Comparison of ENCODE assay signal across 19 cellular contexts in genomic region chr5:431711-432050, GRCh38. TPM values are rescaled to one million over a fixed set of nuclear protein-coding genes. Genes with fewer than 3 reads are reported as not detected.
DNase-seq lines count a peak whose midpoint lies in the region; TF ChIP-seq lines count a peak whose summit lies in the region.
"Had no signal": no experiment of that assay in that cellular context is flagged by ENCODE, and none has a peak within 500 bp of the region (broad histone marks: within the 10 kb centered on the region; RNA-seq: fewer than 3 reads in every experiment).

No MANE protein-coding gene starts in this region.

- H3K4me1 Mint-ChIP-seq in activated naive CD8-positive, alpha-beta T cell (ENCODE audit: low read depth), result peaks cover 3% of the 10 kb centered on the region
- H3K4me1 Mint-ChIP-seq in activated naive CD8-positive, alpha-beta T cell treated with anti-CD3 and anti-CD28 coated beads for 36 hours, result peaks cover 7% of the 10 kb centered on the region
- H3K4me1 Mint-ChIP-seq in endodermal cell (peaks cover 2% of the 10 kb centered on the region), type B pancreatic cell (ENCODE audit: unreplicated experiment) (peaks cover 18% of the 10 kb centered on the region)
- H3K4me1 Mint-ChIP-seq: B cell; CD4-positive, alpha-beta memory T cell had no signal

- H3K9ac ChIP-seq in endodermal cell (ENCODE audit: extremely low read depth, low read length, poor library complexity, severe bottlenecking), result no peak overlapping the region
- H3K9ac ChIP-seq: GM23248 had no signal

- DNase-seq in activated naive CD8-positive, alpha-beta T cell treated with anti-CD3 and anti-CD28 coated beads for 36 hours, result no peak
- DNase-seq in SK-MEL-5 (ENCODE audit: low read depth, low spot score) (peak; percentile 46), endodermal cell (peak; percentile 33), type B pancreatic cell (ENCODE audit: extremely low spot score, unreplicated experiment) (peak; percentile 42), DMS 273 treated with DMSO at 0.1 percent for 48 hours (lab: John Stamatoyannopoulos, UW) (no peak), A673 (ENCODE audit: low spot score) (no peak), HEK293T (ENCODE audit: extremely low spot score) (no peak)
- DNase-seq: DND-41, GF-D8, GM23248, KBM-7, NCI-H1092 treated with DMSO at 0.1 percent for 48 hours, NCI-H187 treated with DMSO at 0.1 percent for 48 hours, NCI-H2171, NCI-H446 treated with DMSO at 0.1 percent for 48 hours, NCI-H774 had no signal

- H3K27ac Mint-ChIP-seq in activated naive CD8-positive, alpha-beta T cell, result peak overlapping the region; percentile 50
- H3K27ac Mint-ChIP-seq in activated naive CD8-positive, alpha-beta T cell treated with anti-CD3 and anti-CD28 coated beads for 36 hours, result no peak overlapping the region
- H3K27ac Mint-ChIP-seq in endodermal cell, result no peak overlapping the region
- no peak overlapping the region for H3K27ac Mint-ChIP-seq in type B pancreatic cell
- H3K27ac Mint-ChIP-seq: B cell; CD4-positive, alpha-beta memory T cell had no signal

- intact Hi-C loops in A673 (cut with micrococcal nuclease; ENCODE audit: unreplicated experiment), result loop anchor here (2.0 to 5.0 kb wide), 2 partner anchors 114 to 243 kb away; no protein-coding TSS in a partner anchor

- H3K36me3 ChIP-seq in endodermal cell (ENCODE audit: control insufficient read depth, insufficient read depth, low read length), result no peaks in the 10 kb centered on the region
- no peaks in the 10 kb centered on the region for H3K36me3 ChIP-seq in A673 (ENCODE audit: insufficient read depth, low read length, poor library complexity, severe bottlenecking)

- POLR2A ChIA-PET in A673 (lab: Charles Lee; ENCODE audit: low non-redundant PET) (no interaction called here), HEK293T (lab: Yijun Ruan, JAX) (interaction anchor here (1.1 to 2.2 kb wide), 2 partner anchors 17 to 115 kb away, joined by 5 to 6 read pairs; no protein-coding TSS in a partner anchor)

- H3K4me3 Mint-ChIP-seq in activated naive CD8-positive, alpha-beta T cell, result no peak overlapping the region
- H3K4me3 Mint-ChIP-seq in activated naive CD8-positive, alpha-beta T cell treated with anti-CD3 and anti-CD28 coated beads for 36 hours, result no peak overlapping the region
- H3K4me3 Mint-ChIP-seq in endodermal cell (no peak overlapping the region), type B pancreatic cell (no peak overlapping the region)
- H3K4me3 Mint-ChIP-seq: B cell; CD4-positive, alpha-beta memory T cell had no signal

- in situ Hi-C loops in SK-MEL-5 (cut with HindIII; ENCODE audit: low pct_unique_long_range_greater_than_20kb, low sequenced_read_pairs), result no loop called here

- peaks cover 8% of the 10 kb centered on the region for H3K36me3 Mint-ChIP-seq in activated naive CD8-positive, alpha-beta T cell
- peaks cover 29% of the 10 kb centered on the region for H3K36me3 Mint-ChIP-seq in activated naive CD8-positive, alpha-beta T cell treated with anti-CD3 and anti-CD28 coated beads for 36 hours
- H3K36me3 Mint-ChIP-seq in endodermal cell (ENCODE audit: low read depth), result no peaks in the 10 kb centered on the region
- H3K36me3 Mint-ChIP-seq in type B pancreatic cell, result peaks cover 4% of the 10 kb centered on the region
- H3K36me3 Mint-ChIP-seq: CD4-positive, alpha-beta memory T cell had no signal

- no peak overlapping the region for H3K27ac ChIP-seq in endodermal cell (ENCODE audit: low read depth, low read length)
- no peak overlapping the region for H3K27ac ChIP-seq in A673 (ENCODE audit: low read depth, low read length, poor library complexity, severe bottlenecking)
- H3K27ac ChIP-seq: GM23248 had no signal

- H3K9me3 ChIP-seq in endodermal cell (ENCODE audit: control insufficient read depth, low read length), result no peaks in the 10 kb centered on the region
- H3K9me3 ChIP-seq in A673 (ENCODE audit: low read depth, low read length, poor library complexity, severe bottlenecking), result no peaks in the 10 kb centered on the region

- BruUV-seq in A673 (replicated peaks; lab: Mats Ljungman, UMichigan), result no TSS peak

- H3K27me3 Mint-ChIP-seq in activated naive CD8-positive, alpha-beta T cell, result no peaks in the 10 kb centered on the region
- H3K27me3 Mint-ChIP-seq in activated naive CD8-positive, alpha-beta T cell treated with anti-CD3 and anti-CD28 coated beads for 36 hours, result no peaks in the 10 kb centered on the region
- peaks cover 5% of the 10 kb centered on the region for H3K27me3 Mint-ChIP-seq in endodermal cell (ENCODE audit: insufficient read depth)
- no peaks in the 10 kb centered on the region for H3K27me3 Mint-ChIP-seq in type B pancreatic cell

- H3K4me3 ChIP-seq in endodermal cell (ENCODE audit: low read length) (no peak overlapping the region), A673 (ENCODE audit: low read depth, low read length, poor library complexity, severe bottlenecking) (no peak overlapping the region)
- H3K4me3 ChIP-seq: GM23248 had no signal

- H3K9me3 Mint-ChIP-seq in activated naive CD8-positive, alpha-beta T cell (ENCODE audit: low read depth), result no peaks in the 10 kb centered on the region
- H3K9me3 Mint-ChIP-seq in activated naive CD8-positive, alpha-beta T cell treated with anti-CD3 and anti-CD28 coated beads for 36 hours, result no peaks in the 10 kb centered on the region
- no peaks in the 10 kb centered on the region for H3K9me3 Mint-ChIP-seq in endodermal cell
- H3K9me3 Mint-ChIP-seq in type B pancreatic cell, result no peaks in the 10 kb centered on the region
- H3K9me3 Mint-ChIP-seq: CD4-positive, alpha-beta memory T cell had no signal

- WGBS in endodermal cell (ENCODE audit: insufficient coverage in 1 of 2, insufficient read length in 1 of 2), 2 experiments, result 84 to 89% methylated on average over 2 to 4 of the region's 4 CpGs

- CTCF ChIA-PET in A673 (lab: Charles Lee), result interaction anchor here (0.8 to 2.4 kb wide), 3 partner anchors 14 to 373 kb away, joined by 3 to 7 read pairs (median 4); no protein-coding TSS in a partner anchor
- CTCF ChIA-PET in HEK293T (lab: Yijun Ruan, JAX), result interaction anchor here (0.5 to 1.9 kb wide), 6 partner anchors 14 to 373 kb away, joined by 4 to 16 read pairs (median 5); partner anchors contain the start of gene AHRR

- TF ChIP-seq CTCF in endodermal cell (conservative IDR thresholded peaks at IDR 0.05) (no peak), type B pancreatic cell (conservative IDR thresholded peaks at IDR 0.05) (no peak), A673 (conservative IDR thresholded peaks at IDR 0.05; ENCODE audit: low read depth, low read length) (no peak)

- H3K4me1 ChIP-seq in endodermal cell (ENCODE audit: control insufficient read depth, insufficient read depth, low read length) (no peaks in the 10 kb centered on the region), A673 (ENCODE audit: insufficient read depth, low read length, poor library complexity, severe bottlenecking) (no peaks in the 10 kb centered on the region)

- H3K27me3 ChIP-seq in endodermal cell (ENCODE audit: control insufficient read depth, insufficient read depth, low read length, poor library complexity, severe bottlenecking), result no peaks in the 10 kb centered on the region
- no peaks in the 10 kb centered on the region for H3K27me3 ChIP-seq in A673 (replicated peaks; ENCODE audit: insufficient read depth, low read depth, low read length, poor library complexity)

TF ChIP-seq in HEK293T, 16 proteins besides CTCF, POLR2A, EP300 and RAD21:
- TF ChIP-seq BHLHE40 (IDR thresholded peaks at IDR 0.05; ENCODE audit: borderline replicate concordance), result no peak
- TF ChIP-seq LEF1 (IDR thresholded peaks at IDR 0.05; ENCODE audit: borderline replicate concordance), result no peak
- TF ChIP-seq NFRKB (IDR thresholded peaks at IDR 0.05), result no peak
- TF ChIP-seq HDGF (IDR thresholded peaks at IDR 0.05; ENCODE audit: borderline replicate concordance), result no peak
- TF ChIP-seq SP1 (IDR thresholded peaks at IDR 0.05), result no peak
- TF ChIP-seq CTBP1 (IDR thresholded peaks at IDR 0.05; ENCODE audit: borderline replicate concordance), result no peak
- TF ChIP-seq TARDBP (IDR thresholded peaks at IDR 0.05), result no peak
- no peak for TF ChIP-seq ELF4 (IDR thresholded peaks at IDR 0.05)
- TF ChIP-seq FOXK2 (IDR thresholded peaks at IDR 0.05), result no peak
- no peak for TF ChIP-seq SUZ12 (IDR thresholded peaks at IDR 0.05)
- no peak for TF ChIP-seq FOXA1 (IDR thresholded peaks at IDR 0.05)
- no peak for TF ChIP-seq L3MBTL2 (conservative IDR thresholded peaks at IDR 0.05)
- TF ChIP-seq FOXM1 (IDR thresholded peaks at IDR 0.05; ENCODE audit: borderline replicate concordance), result no peak
TF ChIP-seq in HEK293T: peak in this region for 0.

RNA-seq across cellular contexts. Expression of gene EXOC3, which starts 11.3 kb away (rescaled TPM):
- 10 to 100 TPM; 58.2 to 61.2 TPM for total RNA-seq in activated naive CD8-positive, alpha-beta T cell treated with anti-CD3 and anti-CD28 coated beads for 36 hours
- total RNA-seq in SK-MEL-5 (2014; rRNA removed; shearing (Covaris generic)), result 49.2 and 50.2 TPM in 2 replicates
- 43.7 and 49.3 TPM in 2 replicates for polyA plus RNA-seq in SK-MEL-5 (2015; cell fraction: cytosol; rRNA removed)
- polyA plus RNA-seq in SK-MEL-5 (2015; cell fraction: nucleus; rRNA removed), result 83.3 and 108 TPM in 2 replicates
- total RNA-seq in endodermal cell (10 to 100 TPM; 38.6 to 53.7 TPM), type B pancreatic cell (ENCODE audit: low replicate concordance) (62.9 and 64.6 TPM in 2 replicates), A673 (2021) (46.7 and 53.8 TPM in 2 replicates)
- 41.4 TPM for polyA plus RNA-seq in endodermal cell (2013, experiment 1 of 2)
- 38.3 TPM for polyA plus RNA-seq in endodermal cell (2013, experiment 2 of 2)

Comparison
In these comparisons a context has a peak if more than half of its experiments do, and no peak if none do; other contexts are left out.
1. DNase-seq: peak in SK-MEL-5 (single experiment), endodermal cell (single experiment) and type B pancreatic cell (single experiment); none in activated naive CD8-positive, alpha-beta T cell treated with anti-CD3 and anti-CD28 coated beads for 36 hours (single experiment), DMS 273 treated with DMSO at 0.1 percent for 48 hours (single experiment), A673 (single experiment) and HEK293T (single experiment).